In the genomic region with DNA sequence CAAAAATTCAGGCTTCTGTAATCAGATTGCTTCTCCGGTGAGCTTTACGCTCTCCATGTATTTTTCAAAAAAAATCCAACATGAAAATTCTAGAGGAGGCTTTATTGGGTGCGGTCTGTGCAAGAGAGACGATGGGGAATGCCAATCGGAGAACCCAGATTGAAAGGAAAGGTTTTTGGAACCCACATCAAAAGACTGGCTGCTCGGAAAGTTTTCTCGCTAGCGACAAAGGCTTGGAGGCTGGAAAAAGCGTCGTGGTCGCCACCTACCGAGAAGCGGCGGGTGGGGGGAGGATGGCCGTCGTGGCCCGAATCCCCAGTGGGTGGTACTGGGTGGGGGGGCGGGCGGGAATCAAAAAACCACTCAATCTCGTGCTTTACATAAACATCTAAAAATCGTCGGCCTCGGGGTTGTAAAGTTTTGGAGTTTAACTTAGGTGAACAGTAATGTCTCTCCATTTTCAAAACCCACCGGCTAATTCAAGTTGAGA, we compare ENCODE assay signal across 8 cellular contexts. TPM values are rescaled to one million over a fixed set of nuclear protein-coding genes. Genes with fewer than 3 reads are reported as not detected.
DNase-seq lines count a peak whose midpoint lies in the region; ATAC-seq and TF ChIP-seq lines count a peak whose summit lies in the region.

No MANE protein-coding gene starts in this region.

- intact Hi-C loops in left colon (cut with DNase I, micrococcal nuclease): no loop called here

- peak; percentile 33 for DNase-seq in ELR (ENCODE audit: low read depth)
- peak; percentile 73 to 88 (median 80) for DNase-seq in NCI-H1417 (lab: John Stamatoyannopoulos, UW)
- DNase-seq in cerebellar cortex (ENCODE audit: low spot score): peak; percentile 58
- DNase-seq in left colon: peak; percentile 58 to 69
- peak; percentile 70 to 72 for DNase-seq in stimulated activated CD4-positive, alpha-beta T cell treated with anti-CD3 and anti-CD28 coated beads, Interleukin-2, amount 100 ng/mL, for 24 hours
- DNase-seq in NCI-H226: no peak

- TF ChIP-seq CTCF in WI38 (IDR thresholded peaks at IDR 0.05; ENCODE audit: low read depth, low read length): no peak

- peak overlapping the region; percentile 75 for H3K4me3 ChIP-seq in WI38 (ENCODE audit: low read depth, low read length)

- ATAC-seq in left colon (peak; percentile 19), HG02981 (IDR thresholded peaks at IDR 0.05; ENCODE audit: unreplicated experiment) (no peak)

RNA-seq across cellular contexts. Expression of a gene that starts 1.1 kb away (rescaled TPM):
- total RNA-seq in left colon: 100 to 1,000 TPM; 126 to 129 TPM
